Comparison of ENCODE assay signal across 9 cellular contexts in the genomic region with DNA sequence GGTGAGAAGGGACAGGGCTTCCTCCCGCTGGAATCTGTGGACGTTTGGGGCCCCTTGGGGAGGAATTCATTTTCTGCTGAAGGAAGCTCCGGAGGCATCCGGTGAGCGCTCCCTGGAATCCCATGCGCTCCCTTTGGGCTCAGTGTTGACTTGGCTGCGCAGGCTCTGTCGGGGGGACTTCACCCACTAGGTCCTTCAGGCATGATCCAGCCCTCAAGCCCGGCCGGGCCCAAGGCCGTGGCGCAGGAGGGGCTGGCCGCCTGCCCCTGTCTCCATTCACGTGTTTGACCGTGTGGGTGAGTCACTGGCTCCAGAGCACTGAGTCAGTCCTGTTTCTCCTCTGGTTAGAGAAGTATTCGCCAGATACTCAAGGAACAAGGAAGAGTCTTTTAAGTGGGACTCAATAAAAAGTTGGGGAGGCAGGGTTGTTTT. TPM values are rescaled to one million over a fixed set of nuclear protein-coding genes. Genes with fewer than 3 reads are reported as not detected.
A peak's percentile ranks its signal among the peaks of the same experiment; 100 is the strongest.
DNase-seq lines count a peak whose midpoint lies in the region; ATAC-seq and TF ChIP-seq lines count a peak whose summit lies in the region.
"Had no signal": no experiment of that assay in that cellular context is flagged by ENCODE, and none has a peak within 500 bp of the region (broad histone marks: within the 10 kb centered on the region; RNA-seq: fewer than 3 reads in every experiment).

No MANE protein-coding gene starts in this region.

- peak overlapping the region; percentile 45 for H3K4me3 Mint-ChIP-seq in T-helper 2 cell treated with Interferon-gamma antibody and Interleukin-4, amounts not matched to agents 5 μg/mL and 100 μg/mL, for 36 hours
- peak overlapping the region; percentile 79 for H3K4me3 Mint-ChIP-seq in activated T-helper 1 cell treated with anti-CD3 and anti-CD28 coated beads, Interleukin-12 subunit alpha, Interleukin-12 subunit beta, Interleukin-2, Interleukin-4 antibody, amounts not matched to agents 30 ng/mL and 10 ng/mL and 1 ng/mL, durations not matched to agents 14 hours and 24 hours and 36 hours
- H3K4me3 Mint-ChIP-seq in neural crest cell: peak overlapping the region; percentile 85

- intact Hi-C loops in activated T-helper 1 cell treated with anti-CD3 and anti-CD28 coated beads, Interleukin-12 subunit alpha, Interleukin-12 subunit beta, Interleukin-2, Interleukin-4 antibody, amounts not matched to agents 30 ng/mL and 10 ng/mL and 1 ng/mL, durations not matched to agents 14 hours and 24 hours and 36 hours (cut with micrococcal nuclease): loop anchor here (2.0 kb wide), 1 partner anchor 195 kb away; no protein-coding TSS in a partner anchor

- peaks cover 58% of the 10 kb centered on the region for H3K27me3 Mint-ChIP-seq in T-helper 2 cell treated with Interferon-gamma antibody and Interleukin-4, amounts not matched to agents 5 μg/mL and 100 μg/mL, for 36 hours (ENCODE audit: low read depth)
- H3K27me3 Mint-ChIP-seq in activated T-helper 1 cell treated with anti-CD3 and anti-CD28 coated beads, Interleukin-12 subunit alpha, Interleukin-12 subunit beta, Interleukin-2, Interleukin-4 antibody, amounts not matched to agents 30 ng/mL and 10 ng/mL and 1 ng/mL, durations not matched to agents 14 hours and 24 hours and 36 hours (ENCODE audit: insufficient read depth): peaks cover 56% of the 10 kb centered on the region
- no peaks in the 10 kb centered on the region for H3K27me3 Mint-ChIP-seq in neural crest cell (ENCODE audit: low read depth)

- no peak overlapping the region for H3K27ac Mint-ChIP-seq in T-helper 2 cell treated with Interferon-gamma antibody and Interleukin-4, amounts not matched to agents 5 μg/mL and 100 μg/mL, for 36 hours
- peak overlapping the region; percentile 63 for H3K27ac Mint-ChIP-seq in activated T-helper 1 cell treated with anti-CD3 and anti-CD28 coated beads, Interleukin-12 subunit alpha, Interleukin-12 subunit beta, Interleukin-2, Interleukin-4 antibody, amounts not matched to agents 30 ng/mL and 10 ng/mL and 1 ng/mL, durations not matched to agents 14 hours and 24 hours and 36 hours
- peak overlapping the region; percentile 71 for H3K27ac Mint-ChIP-seq in neural crest cell (ENCODE audit: unreplicated experiment)

- no peak for TF ChIP-seq CTCF in neural crest cell (conservative IDR thresholded peaks at IDR 0.05)

- peaks cover 17% of the 10 kb centered on the region for H3K4me1 Mint-ChIP-seq in T-helper 2 cell treated with Interferon-gamma antibody and Interleukin-4, amounts not matched to agents 5 μg/mL and 100 μg/mL, for 36 hours (ENCODE audit: low read depth)
- peaks cover 24% of the 10 kb centered on the region for H3K4me1 Mint-ChIP-seq in activated T-helper 1 cell treated with anti-CD3 and anti-CD28 coated beads, Interleukin-12 subunit alpha, Interleukin-12 subunit beta, Interleukin-2, Interleukin-4 antibody, amounts not matched to agents 30 ng/mL and 10 ng/mL and 1 ng/mL, durations not matched to agents 14 hours and 24 hours and 36 hours (ENCODE audit: low read depth)
- peaks cover 30% of the 10 kb centered on the region for H3K4me1 Mint-ChIP-seq in neural crest cell

- H3K9me3 Mint-ChIP-seq in T-helper 2 cell treated with Interferon-gamma antibody and Interleukin-4, amounts not matched to agents 5 μg/mL and 100 μg/mL, for 36 hours: no peaks in the 10 kb centered on the region
- H3K9me3 Mint-ChIP-seq in activated T-helper 1 cell treated with anti-CD3 and anti-CD28 coated beads, Interleukin-12 subunit alpha, Interleukin-12 subunit beta, Interleukin-2, Interleukin-4 antibody, amounts not matched to agents 30 ng/mL and 10 ng/mL and 1 ng/mL, durations not matched to agents 14 hours and 24 hours and 36 hours: no peaks in the 10 kb centered on the region
- H3K9me3 Mint-ChIP-seq in neural crest cell: no peaks in the 10 kb centered on the region
- H3K9me3 Mint-ChIP-seq: activated naive CD4-positive, alpha-beta T cell treated with anti-CD3 and anti-CD28 coated beads, Interleukin-2, amount 50 U/mL, for 72 hours had no signal

- ATAC-seq in GM21529 (IDR thresholded peaks at IDR 0.05; ENCODE audit: unreplicated experiment): no peak
- no peak for ATAC-seq in HG03045 (IDR thresholded peaks at IDR 0.05; ENCODE audit: unreplicated experiment)

- DNase-seq in T-helper 2 cell treated with Interferon-gamma antibody and Interleukin-4, amounts not matched to agents 5 μg/mL and 100 μg/mL, for 36 hours (ENCODE audit: low spot score): no peak
- DNase-seq in T-helper 2 cell (no peak), germinal center (ENCODE audit: low spot score) (peak; percentile 28), neural crest cell (ENCODE audit: low read depth, low spot score) (no peak), NCI-H1105 (lab: John Stamatoyannopoulos, UW) (no peak)
- no peak for DNase-seq in activated T-helper 1 cell treated with anti-CD3 and anti-CD28 coated beads, Interleukin-12 subunit alpha, Interleukin-12 subunit beta, Interleukin-2, Interleukin-4 antibody, amounts not matched to agents 30 ng/mL and 10 ng/mL and 1 ng/mL, durations not matched to agents 14 hours and 24 hours and 36 hours (ENCODE audit: low spot score)

- peaks cover 2% of the 10 kb centered on the region for H3K36me3 Mint-ChIP-seq in T-helper 2 cell treated with Interferon-gamma antibody and Interleukin-4, amounts not matched to agents 5 μg/mL and 100 μg/mL, for 36 hours (ENCODE audit: low read depth)
- H3K36me3 Mint-ChIP-seq in activated T-helper 1 cell treated with anti-CD3 and anti-CD28 coated beads, Interleukin-12 subunit alpha, Interleukin-12 subunit beta, Interleukin-2, Interleukin-4 antibody, amounts not matched to agents 30 ng/mL and 10 ng/mL and 1 ng/mL, durations not matched to agents 14 hours and 24 hours and 36 hours (ENCODE audit: low read depth): peaks cover 9% of the 10 kb centered on the region
- H3K36me3 Mint-ChIP-seq in neural crest cell (ENCODE audit: low read depth): peaks cover 2% of the 10 kb centered on the region

RNA-seq across cellular contexts. Expression of a gene that starts 1.4 kb away (rescaled TPM):
- 51.4 and 53.7 TPM in 2 replicates for total RNA-seq in activated T-helper 1 cell treated with anti-CD3 and anti-CD28 coated beads, Interleukin-12 subunit alpha, Interleukin-12 subunit beta, Interleukin-2, Interleukin-4 antibody, amounts not matched to agents 30 ng/mL and 10 ng/mL and 1 ng/mL, durations not matched to agents 14 hours and 24 hours and 36 hours
- 146 and 147 TPM in 2 replicates for total RNA-seq in neural crest cell
